In genomic region chr6:106870069-106870468, GRCh38 we compare ENCODE assay signal across 1 cellular context.
TF ChIP-seq lines count a peak whose summit lies in the region.

No MANE protein-coding gene starts in this region.

TF ChIP-seq in IMR-90, 13 proteins besides CTCF, POLR2A, EP300 and RAD21:
- TF ChIP-seq FOS (IDR thresholded peaks at IDR 0.05; ENCODE audit: low read depth, low read length) (no peak), MXI1 (IDR thresholded peaks at IDR 0.05; ENCODE audit: borderline replicate concordance, low read depth, low read length) (no peak), CHD1 (IDR thresholded peaks at IDR 0.05; ENCODE audit: low read depth, low read length) (no peak), NFE2L2 (IDR thresholded peaks at IDR 0.05; ENCODE audit: low read depth, low read length) (no peak), RCOR1 (IDR thresholded peaks at IDR 0.05; ENCODE audit: insufficient replicate concordance, low read length) (no peak), CEBPB (IDR thresholded peaks at IDR 0.05; ENCODE audit: low read depth, low read length) (no peak), RFX5 (IDR thresholded peaks at IDR 0.05; ENCODE audit: low read depth, low read length) (no peak), SMC3 (IDR thresholded peaks at IDR 0.05; ENCODE audit: low read depth, low read length) (no peak), BHLHE40 (IDR thresholded peaks at IDR 0.05; ENCODE audit: low read depth, low read length) (no peak), MAFK (IDR thresholded peaks at IDR 0.05; ENCODE audit: low read depth, low read length) (no peak), MAZ (IDR thresholded peaks at IDR 0.05; ENCODE audit: borderline replicate concordance, low read depth, low read length) (no peak), ELK1 (IDR thresholded peaks at IDR 0.05; ENCODE audit: borderline replicate concordance, low read depth, low read length) (no peak)
- TF ChIP-seq, protein P1, sequence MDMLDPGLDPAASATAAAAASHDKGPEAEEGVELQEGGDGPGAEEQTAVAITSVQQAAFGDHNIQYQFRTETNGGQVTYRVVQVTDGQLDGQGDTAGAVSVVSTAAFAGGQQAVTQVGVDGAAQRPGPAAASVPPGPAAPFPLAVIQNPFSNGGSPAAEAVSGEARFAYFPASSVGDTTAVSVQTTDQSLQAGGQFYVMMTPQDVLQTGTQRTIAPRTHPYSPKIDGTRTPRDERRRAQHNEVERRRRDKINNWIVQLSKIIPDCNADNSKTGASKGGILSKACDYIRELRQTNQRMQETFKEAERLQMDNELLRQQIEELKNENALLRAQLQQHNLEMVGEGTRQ (IDR thresholded peaks at IDR 0.05; ENCODE audit: low read depth, low read length), result no peak
